1 cellular context compared by ENCODE assay signal in genomic region chr11:6618117-6619020, GRCh38.
TF ChIP-seq lines count a peak whose summit lies in the region.

No MANE protein-coding gene starts in this region.

TF ChIP-seq in K562, 482 proteins besides CTCF, POLR2A, EP300 and RAD21 (continued from another document):
- TF ChIP-seq UBTF (IDR thresholded peaks at IDR 0.05; ENCODE audit: borderline replicate concordance in 1 of 2, low read depth in 2 of 2, low read length in 2 of 2): no peak
TF ChIP-seq in K562: peak in this region for 75.
